Comparison of ENCODE assay signal across 9 cellular contexts in genomic region chr14:37172024-37172869, GRCh38. TPM values are rescaled to one million over a fixed set of nuclear protein-coding genes. Genes with fewer than 3 reads are reported as not detected.
A peak's percentile ranks its signal among the peaks of the same experiment; 100 is the strongest.
DNase-seq lines count a peak whose midpoint lies in the region; ATAC-seq lines count a peak whose summit lies in the region.
"Had no signal": no experiment of that assay in that cellular context is flagged by ENCODE, and none has a peak within 500 bp of the region (broad histone marks: within the 10 kb centered on the region; RNA-seq: fewer than 3 reads in every experiment).

Gene SLC25A21 (minus strand): TSS chr14:37172606.

- peak within 1 kb of the TSS; percentile 93 for H3K4me2 ChIP-seq in skeletal muscle satellite cell (ENCODE audit: low read length)

- peaks cover 3% of the 10 kb centered on the region for H3K4me1 ChIP-seq in skeletal muscle satellite cell (ENCODE audit: control insufficient read depth, insufficient read depth, low read length)

- H3K27ac Mint-ChIP-seq in activated naive CD4-positive, alpha-beta T cell treated with anti-CD3 and anti-CD28 coated beads for 36 hours, result no peak within 1 kb of the TSS
- H3K27ac Mint-ChIP-seq: activated naive CD4-positive, alpha-beta T cell treated with anti-CD3 and anti-CD28 coated beads, Interleukin-2, amount 50 U/mL, for 72 hours had no signal

- no peak for ATAC-seq in GM18868 (IDR thresholded peaks at IDR 0.05; ENCODE audit: unreplicated experiment)

- H3K4me1 Mint-ChIP-seq in activated naive CD4-positive, alpha-beta T cell treated with anti-CD3 and anti-CD28 coated beads for 36 hours (ENCODE audit: low read depth), result no peaks in the 10 kb centered on the region

- peak; percentile 6 for DNase-seq in activated naive CD4-positive, alpha-beta T cell treated with anti-CD3 and anti-CD28 coated beads for 36 hours
- no peak for DNase-seq in activated naive CD4-positive, alpha-beta T cell treated with anti-CD3 and anti-CD28 coated beads, Interleukin-2, amount 50 U/mL, for 16 hours
- DNase-seq in NCI-H774 (lab: John Stamatoyannopoulos, UW), result peak; percentile 77
- peak; percentile 22 for DNase-seq in cerebellum (ENCODE audit: low spot score)
- peak; percentile 82 for DNase-seq in iPS-NIHi11 (ENCODE audit: low spot score)
- DNase-seq in Kasumi-1 (lab: John Stamatoyannopoulos, UW), result no peak

- no peaks in the 10 kb centered on the region for H3K27me3 ChIP-seq in skeletal muscle satellite cell (ENCODE audit: control insufficient read depth, insufficient read depth, low read length)

- H3K9me3 ChIP-seq in skeletal muscle satellite cell (replicated peaks; ENCODE audit: low read length), result no peaks in the 10 kb centered on the region

- peak within 1 kb of the TSS; percentile 79 for H3K9ac ChIP-seq in skeletal muscle satellite cell (ENCODE audit: low read depth, low read length)

- intact Hi-C loops in activated naive CD4-positive, alpha-beta T cell treated with anti-CD3 and anti-CD28 coated beads for 36 hours (cut with micrococcal nuclease), result no loop called here

- peak within 1 kb of the TSS; percentile 84 for H3K4me3 ChIP-seq in skeletal muscle satellite cell (ENCODE audit: low read length)

- CTCF ChIA-PET in activated naive CD4-positive, alpha-beta T cell treated with anti-CD3 and anti-CD28 coated beads for 36 hours (lab: Charles Lee), result no interaction called here

- peak within 1 kb of the TSS; percentile 54 for H3K4me3 Mint-ChIP-seq in activated naive CD4-positive, alpha-beta T cell treated with anti-CD3 and anti-CD28 coated beads for 36 hours

- no peaks in the 10 kb centered on the region for H3K9me3 Mint-ChIP-seq in activated naive CD4-positive, alpha-beta T cell treated with anti-CD3 and anti-CD28 coated beads for 36 hours

- no peaks in the 10 kb centered on the region for H3K36me3 ChIP-seq in skeletal muscle satellite cell (ENCODE audit: insufficient read depth, low read length)

- H3K27me3 Mint-ChIP-seq in activated naive CD4-positive, alpha-beta T cell treated with anti-CD3 and anti-CD28 coated beads for 36 hours (ENCODE audit: low read depth), result peaks cover 23% of the 10 kb centered on the region

- no peaks in the 10 kb centered on the region for H3K36me3 Mint-ChIP-seq in activated naive CD4-positive, alpha-beta T cell treated with anti-CD3 and anti-CD28 coated beads for 36 hours (ENCODE audit: low read depth)
- H3K36me3 Mint-ChIP-seq: activated naive CD4-positive, alpha-beta T cell treated with anti-CD3 and anti-CD28 coated beads, Interleukin-2, amount 50 U/mL, for 72 hours had no signal

RNA-seq across cellular contexts. Expression of gene SLC25A21, which starts in this region (rescaled TPM):
- total RNA-seq in activated naive CD4-positive, alpha-beta T cell treated with anti-CD3 and anti-CD28 coated beads for 36 hours, result not detected
- total RNA-seq in cerebellum, result 1.7 TPM
- total RNA-seq in skeletal muscle satellite cell (2012; rRNA removed), result 0.87 and 1.8 TPM in 2 replicates
- total RNA-seq: activated naive CD4-positive, alpha-beta T cell treated with anti-CD3 and anti-CD28 coated beads, Interleukin-2, amount 50 U/mL, for 72 hours had no signal

Comparison
In these comparisons a context has a peak if more than half of its experiments do, and no peak if none do; other contexts are left out.
1. Peak in DNase-seq in activated naive CD4-positive, alpha-beta T cell treated with anti-CD3 and anti-CD28 coated beads for 36 hours; RNA of the gene not detected or under 1 TPM.
2. DNase-seq: peak in NCI-H774 (single experiment), cerebellum (single experiment) and iPS-NIHi11 (single experiment); none in activated naive CD4-positive, alpha-beta T cell treated with anti-CD3 and anti-CD28 coated beads, Interleukin-2, amount 50 U/mL, for 16 hours (single experiment) and Kasumi-1 (0 of 2).